In genomic region chr10:88598060-88598459, GRCh38 we compare ENCODE assay signal across 12 cellular contexts. TPM values are rescaled to one million over a fixed set of nuclear protein-coding genes. Genes with fewer than 3 reads are reported as not detected.
DNase-seq lines count a peak whose midpoint lies in the region; ATAC-seq and TF ChIP-seq lines count a peak whose summit lies in the region.
"Had no signal": no experiment of that assay in that cellular context is flagged by ENCODE, and none has a peak within 500 bp of the region (broad histone marks: within the 10 kb centered on the region; RNA-seq: fewer than 3 reads in every experiment).

No MANE protein-coding gene starts in this region.

- H3K4me1 ChIP-seq in hepatocyte (ENCODE audit: insufficient read depth) (no peaks in the 10 kb centered on the region), BE2C (no peaks in the 10 kb centered on the region)

- H3K9me2 ChIP-seq in hepatocyte (replicated peaks; ENCODE audit: insufficient read depth): no peaks in the 10 kb centered on the region

- 85% methylated on average over 1 of the region's 1 CpG for WGBS in hepatocyte (ENCODE audit: low lambda C conversion rate, missing lambda C conversion rate)

- ATAC-seq in GM19395 (IDR thresholded peaks at IDR 0.05; ENCODE audit: unreplicated experiment) (peak; percentile 86), HG02970 (IDR thresholded peaks at IDR 0.05; ENCODE audit: low FRiP score, unreplicated experiment) (peak; percentile 76)

- no peak overlapping the region for H3K4me3 ChIP-seq in NB4 (ENCODE audit: low read depth, low read length)
- H3K4me3 ChIP-seq in hepatocyte: no peak overlapping the region
- H3K4me3 ChIP-seq in BE2C (ENCODE audit: low read depth, low read length): no peak overlapping the region
- H3K4me3 ChIP-seq: dorsolateral prefrontal cortex had no signal

- DNase-seq in GM10266 (ENCODE audit: extremely low spot score): peak; percentile 44
- peak; percentile 86 for DNase-seq in NB4 (ENCODE audit: low read depth)
- DNase-seq in hepatocyte (ENCODE audit: low spot score): no peak
- no peak for DNase-seq in NCI-H2107 treated with DMSO at 0.1 percent for 48 hours (lab: John Stamatoyannopoulos, UW; ENCODE audit: unreplicated experiment)
- no peak for DNase-seq in BE2C
- no peak for DNase-seq in activated CD8-positive, alpha-beta memory T cell treated with anti-CD3 and anti-CD28 coated beads, Interleukin-2, amount 50 U/mL, for 4 hours
- DNase-seq: activated gamma-delta T cell treated with Interleukin-2 at 50 U/mL for 16 hours, dorsolateral prefrontal cortex, NCI-H1417 had no signal

- H4K20me1 ChIP-seq in hepatocyte (ENCODE audit: insufficient read depth, poor library complexity, severe bottlenecking): no peaks in the 10 kb centered on the region

- no peak overlapping the region for H3K27ac ChIP-seq in hepatocyte
- H3K27ac ChIP-seq: C4-2B, dorsolateral prefrontal cortex had no signal

- no peak overlapping the region for H3K4me2 ChIP-seq in hepatocyte

- H3K9me3 ChIP-seq in hepatocyte (ENCODE audit: low read depth) (no peaks in the 10 kb centered on the region), BE2C (no peaks in the 10 kb centered on the region)

- no peaks in the 10 kb centered on the region for H3K36me3 ChIP-seq in hepatocyte (replicated peaks; ENCODE audit: insufficient read depth, low read depth)
- no peaks in the 10 kb centered on the region for H3K36me3 ChIP-seq in BE2C

- no peak for TF ChIP-seq POLR2A in NB4 (IDR thresholded peaks at IDR 0.05; ENCODE audit: extremely low read depth, insufficient read length)

- H3K27me3 ChIP-seq in hepatocyte (no peaks in the 10 kb centered on the region), BE2C (no peaks in the 10 kb centered on the region)
- H3K27me3 ChIP-seq: dorsolateral prefrontal cortex had no signal

- no peaks in the 10 kb centered on the region for H3K79me2 ChIP-seq in hepatocyte

- H2AFZ ChIP-seq in hepatocyte: no peak overlapping the region

- TF ChIP-seq CTCF in GM10266 (IDR thresholded peaks at IDR 0.05; ENCODE audit: control insufficient read depth, insufficient read depth, low read depth, missing control alignments): no peak
- no peak for TF ChIP-seq CTCF in NB4 (IDR thresholded peaks at IDR 0.05; ENCODE audit: low read depth, low read length)
- TF ChIP-seq CTCF in hepatocyte (IDR thresholded peaks at IDR 0.05; ENCODE audit: poor library complexity): no peak
- TF ChIP-seq CTCF in BE2C (IDR thresholded peaks at IDR 0.05; ENCODE audit: low read depth, low read length): no peak

RNA-seq across cellular contexts. Expression of gene LIPJ, which starts 11.5 kb away (rescaled TPM):
- total RNA-seq in hepatocyte: 0.17 TPM in 1 of 2 replicates, not detected in the other
- not detected in 2 replicates for polyA plus RNA-seq in hepatocyte
- 0.29 TPM for polyA plus RNA-seq in BE2C (2012; ENCODE audit: insufficient read depth, insufficient read length, low read depth)

RNA-seq across cellular contexts. Expression of gene RNLS, which starts 14.9 kb away (rescaled TPM):
- 14.9 and 15.7 TPM in 2 replicates for total RNA-seq in hepatocyte
- polyA plus RNA-seq in hepatocyte: 12.8 TPM in 2 replicates
- 5.1 TPM for polyA plus RNA-seq in BE2C (2012; ENCODE audit: insufficient read depth, insufficient read length, low read depth)

Comparison
In these comparisons a context has a peak if more than half of its experiments do, and no peak if none do; other contexts are left out.
1. DNase-seq: peak in GM10266 (single experiment) and NB4 (single experiment); none in hepatocyte (single experiment), NCI-H2107 treated with DMSO at 0.1 percent for 48 hours (single experiment), BE2C (single experiment) and activated CD8-positive, alpha-beta memory T cell treated with anti-CD3 and anti-CD28 coated beads, Interleukin-2, amount 50 U/mL, for 4 hours (single experiment).